Comparison of ENCODE assay signal across 8 cellular contexts in genomic region chr1:50422946-50423669, GRCh38. TPM values are rescaled to one million over a fixed set of nuclear protein-coding genes. Genes with fewer than 3 reads are reported as not detected.
DNase-seq lines count a peak whose midpoint lies in the region; ATAC-seq and TF ChIP-seq lines count a peak whose summit lies in the region.

Gene DMRTA2, minus strand, starts transcription at chr1:50423443. Its CDS starts 1,907 bp downstream, at chr1:50421536.

- H3K27me3 Mint-ChIP-seq in CD8-positive, alpha-beta T cell (ENCODE audit: low read depth), result peaks cover 64% of the 10 kb centered on the region

- TF ChIP-seq POLR2A in ovary (IDR thresholded peaks at IDR 0.05), result no peak

- H3K27ac ChIP-seq in CD8-positive, alpha-beta T cell (ENCODE audit: low read depth, low read length), result no peak within 1 kb of the TSS
- H3K27ac ChIP-seq in SJSA1 (peak within 1 kb of the TSS; percentile 80), ovary (no peak within 1 kb of the TSS)

- intact Hi-C loops in CD8-positive, alpha-beta T cell (cut with DNase I, micrococcal nuclease), result no loop called here
- intact Hi-C loops in ovary (cut with DNase I), result no loop called here

- H3K9me3 Mint-ChIP-seq in CD8-positive, alpha-beta T cell, result no peaks in the 10 kb centered on the region

- H3K4me1 Mint-ChIP-seq in CD8-positive, alpha-beta T cell (ENCODE audit: low read depth), result peaks cover 51% of the 10 kb centered on the region

- DNase-seq in CD8-positive, alpha-beta T cell, result no peak
- peak; percentile 78 to 85 for DNase-seq in SJSA1 (ENCODE audit: low read depth in 1 of 2, low spot score in 2 of 2)
- no peak for DNase-seq in fibroblast of villous mesenchyme (ENCODE audit: low read depth)
- no peak for DNase-seq in ovary
- no peak for DNase-seq in HPDE6-E6E7 (ENCODE audit: extremely low spot score)
- no peak for DNase-seq in glomerular visceral epithelial cell (ENCODE audit: extremely low spot score)

- CTCF ChIA-PET in CD8-positive, alpha-beta T cell (lab: Charles Lee), result no interaction called here

- no peaks in the 10 kb centered on the region for H3K36me3 ChIP-seq in CD8-positive, alpha-beta T cell (ENCODE audit: insufficient read depth, low read length)
- H3K36me3 ChIP-seq in SJSA1 (peaks cover 30% of the 10 kb centered on the region), ovary (no peaks in the 10 kb centered on the region)

- H3K4me3 Mint-ChIP-seq in CD8-positive, alpha-beta T cell, result peak within 1 kb of the TSS; percentile 90

- H3K9me3 ChIP-seq in CD8-positive, alpha-beta T cell (ENCODE audit: low read length), result no peaks in the 10 kb centered on the region
- H3K9me3 ChIP-seq in SJSA1 (replicated peaks), result peaks cover 8% of the 10 kb centered on the region; the same call in 1 of the 2 replicates
- H3K9me3 ChIP-seq in ovary, result no peaks in the 10 kb centered on the region

- H3K27me3 ChIP-seq in CD8-positive, alpha-beta T cell (ENCODE audit: insufficient read depth, low read length), result peaks cover 21% of the 10 kb centered on the region
- no peaks in the 10 kb centered on the region; the same call in 1 of the 2 replicates for H3K27me3 ChIP-seq in SJSA1 (replicated peaks)
- peaks cover 30% of the 10 kb centered on the region for H3K27me3 ChIP-seq in ovary

- H3K4me1 ChIP-seq in CD8-positive, alpha-beta T cell (ENCODE audit: insufficient read depth, low read length), result peaks cover 22% of the 10 kb centered on the region
- H3K4me1 ChIP-seq in SJSA1 (replicated peaks), result peaks cover 11% of the 10 kb centered on the region
- H3K4me1 ChIP-seq in ovary (ENCODE audit: insufficient read depth), result peaks cover 5% of the 10 kb centered on the region

- H3K27ac Mint-ChIP-seq in CD8-positive, alpha-beta T cell, result no peak within 1 kb of the TSS

- no peak for ATAC-seq in CD8-positive, alpha-beta T cell
- ATAC-seq in HG02759 (IDR thresholded peaks at IDR 0.05; ENCODE audit: unreplicated experiment), result peak; percentile 44
- ATAC-seq in HG02571 (IDR thresholded peaks at IDR 0.05; ENCODE audit: unreplicated experiment), result no peak

- POLR2A ChIA-PET in CD8-positive, alpha-beta T cell (lab: Charles Lee), result no interaction called here

- H3K4me3 ChIP-seq in CD8-positive, alpha-beta T cell (ENCODE audit: low read depth, low read length), result peak within 1 kb of the TSS; percentile 53
- H3K4me3 ChIP-seq in SJSA1, result peak within 1 kb of the TSS; percentile 57
- peak within 1 kb of the TSS; percentile 41 for H3K4me3 ChIP-seq in fibroblast of villous mesenchyme (ENCODE audit: low read depth, low read length)
- peak within 1 kb of the TSS; percentile 20 for H3K4me3 ChIP-seq in ovary

- TF ChIP-seq EP300 in ovary (IDR thresholded peaks at IDR 0.05), result no peak

- WGBS in ovary, 3 donors, result 3 to 4% (median 4%) methylated on average over 59 to 61 of the region's 61 CpGs

- H3K36me3 Mint-ChIP-seq in CD8-positive, alpha-beta T cell, result peaks cover 2% of the 10 kb centered on the region

- no peak for TF ChIP-seq CTCF in CD8-positive, alpha-beta T cell (IDR thresholded peaks at IDR 0.05)
- TF ChIP-seq CTCF in fibroblast of villous mesenchyme (IDR thresholded peaks at IDR 0.05; ENCODE audit: insufficient read depth, low read depth, low read length) (no peak), ovary (IDR thresholded peaks at IDR 0.05) (no peak)

RNA-seq across cellular contexts. Expression of gene DMRTA2, which starts in this region (rescaled TPM):
- total RNA-seq in CD8-positive, alpha-beta T cell, result not detected
- 15.0 and 16.3 TPM in 2 replicates for total RNA-seq in SJSA1 (2014; rRNA removed; shearing (Covaris generic))
- total RNA-seq in fibroblast of villous mesenchyme (0.32 and 1.3 TPM in 2 replicates), ovary (under 1 TPM in 1 of 7 donors, not detected in 6; 0.11 TPM)
- polyA plus RNA-seq in ovary, result not detected

Comparison
In these comparisons a context has a peak if more than half of its experiments do, and no peak if none do; other contexts are left out.
1. DNase-seq: peak in SJSA1 (2 of 2); none in CD8-positive, alpha-beta T cell (0 of 7), fibroblast of villous mesenchyme (single experiment), ovary (0 of 5), HPDE6-E6E7 (single experiment) and glomerular visceral epithelial cell (single experiment).
2. Peak in every context shown above with its lines, with median percentiles within 50 percentile points of each other: H3K4me3 ChIP-seq.